ENCODE assay signal across 8 cellular contexts in genomic region chr11:12765428-12765827, GRCh38.
DNase-seq lines count a peak whose midpoint lies in the region; ATAC-seq and TF ChIP-seq lines count a peak whose summit lies in the region.
"Had no signal": no experiment of that assay in that cellular context is flagged by ENCODE, and none has a peak within 500 bp of the region (broad histone marks: within the 10 kb centered on the region; RNA-seq: fewer than 3 reads in every experiment).

No MANE protein-coding gene starts in this region.

- peaks cover 15 to 26% of the 10 kb centered on the region in 2 donors for H3K27me3 Mint-ChIP-seq in T-cell

- CTCF ChIA-PET in T-cell (lab: Charles Lee): no interaction called here

- ATAC-seq in T-cell (replicated peaks in 1 of 4): no peak

- H3K4me3 ChIP-seq in foreskin fibroblast (ENCODE audit: low read depth in 1 of 2, low read length in 2 of 2): no peak overlapping the region

- H3K9me3 Mint-ChIP-seq in T-cell: no peaks in the 10 kb centered on the region
- H3K9me3 Mint-ChIP-seq: activated T-cell treated with anti-CD3 and anti-CD28 coated beads, Interleukin-2, amount 50 U/mL, for 24 hours had no signal

- H3K27ac Mint-ChIP-seq in T-cell: no peak overlapping the region
- H3K27ac Mint-ChIP-seq: activated T-cell treated with anti-CD3 and anti-CD28 coated beads, Interleukin-2, amount 50 U/mL, for 24 hours had no signal

- H3K4me1 Mint-ChIP-seq in T-cell: no peaks in the 10 kb centered on the region

- DNase-seq in NCI-H1105 (lab: John Stamatoyannopoulos, UW): peak; percentile 91
- peak; percentile 97 for DNase-seq in NCI-H69 (lab: John Stamatoyannopoulos, UW)
- DNase-seq in foreskin fibroblast: peak; percentile 22 to 74
- peak; percentile 57 for DNase-seq in superior temporal gyrus (ENCODE audit: extremely low spot score)
- DNase-seq in activated effector memory CD4-positive, alpha-beta T cell treated with Interleukin-2 at 50 U/mL for 16 hours: no peak
- no peak for DNase-seq in T-cell
- DNase-seq in OCI-M2 (lab: John Stamatoyannopoulos, UW; ENCODE audit: unreplicated experiment): no peak
- DNase-seq: activated T-cell treated with anti-CD3 and anti-CD28 coated beads, Interleukin-2, amount 50 U/mL, for 24 hours had no signal

- TF ChIP-seq CTCF in foreskin fibroblast (IDR thresholded peaks at IDR 0.05; ENCODE audit: low read depth, low read length): no peak

- H3K4me3 Mint-ChIP-seq in T-cell: no peak overlapping the region
- H3K4me3 Mint-ChIP-seq: activated T-cell treated with anti-CD3 and anti-CD28 coated beads, Interleukin-2, amount 50 U/mL, for 24 hours had no signal

- POLR2A ChIA-PET in T-cell (lab: Charles Lee): no interaction called here

- no peaks in the 10 kb centered on the region for H3K36me3 Mint-ChIP-seq in T-cell

Comparison
In these comparisons a context has a peak if more than half of its experiments do, and no peak if none do; other contexts are left out.
1. DNase-seq: peak in NCI-H1105 (single experiment), NCI-H69 (single experiment), foreskin fibroblast (2 of 2) and superior temporal gyrus (single experiment); none in activated effector memory CD4-positive, alpha-beta T cell treated with Interleukin-2 at 50 U/mL for 16 hours (single experiment), T-cell (0 of 34) and OCI-M2 (single experiment).